In genomic region chr4:40190465-40190864, GRCh38 we compare ENCODE assay signal across 11 cellular contexts. TPM values are rescaled to one million over a fixed set of nuclear protein-coding genes. Genes with fewer than 3 reads are reported as not detected.
A peak's percentile ranks its signal among the peaks of the same experiment; 100 is the strongest.
DNase-seq lines count a peak whose midpoint lies in the region; ATAC-seq and TF ChIP-seq lines count a peak whose summit lies in the region.
"Had no signal": no experiment of that assay in that cellular context is flagged by ENCODE, and none has a peak within 500 bp of the region (broad histone marks: within the 10 kb centered on the region; RNA-seq: fewer than 3 reads in every experiment).

No MANE protein-coding gene starts in this region.

- no peaks in the 10 kb centered on the region for H3K9me2 ChIP-seq in GM23338 (ENCODE audit: insufficient read depth)

- H3K27me3 ChIP-seq in CD4-positive, alpha-beta memory T cell (ENCODE audit: insufficient read depth, low read length): no peaks in the 10 kb centered on the region
- H3K27me3 ChIP-seq in GM23338 (ENCODE audit: insufficient read depth): no peaks in the 10 kb centered on the region
- no peaks in the 10 kb centered on the region for H3K27me3 ChIP-seq in naive thymus-derived CD4-positive, alpha-beta T cell (ENCODE audit: control insufficient read depth in 2 of 2, insufficient read depth in 2 of 2, low read length in 2 of 2)
- H3K27me3 ChIP-seq: adrenal gland, right atrium auricular region had no signal

- peak overlapping the region; percentile 99 for H3K27ac ChIP-seq in CD4-positive, alpha-beta memory T cell (ENCODE audit: low read depth, low read length)
- H3K27ac ChIP-seq in GM23338 (ENCODE audit: low read depth): no peak overlapping the region
- H3K27ac ChIP-seq in naive thymus-derived CD4-positive, alpha-beta T cell (ENCODE audit: low read depth, low read length): peak overlapping the region; percentile 100
- H3K27ac ChIP-seq: adrenal gland, GM23248, right atrium auricular region had no signal

- H3K4me1 ChIP-seq in CD4-positive, alpha-beta memory T cell (ENCODE audit: insufficient read depth, low read length): peaks cover 63% of the 10 kb centered on the region
- peaks cover 47% of the 10 kb centered on the region for H3K4me1 ChIP-seq in GM23338 (ENCODE audit: insufficient read depth)
- peaks cover 12 to 42% of the 10 kb centered on the region in 2 donors for H3K4me1 ChIP-seq in naive thymus-derived CD4-positive, alpha-beta T cell (ENCODE audit: control insufficient read depth in 2 of 2, insufficient read depth in 2 of 2, low read length in 2 of 2)
- H3K4me1 ChIP-seq: adrenal gland, right atrium auricular region had no signal

- H3K9me3 ChIP-seq in CD4-positive, alpha-beta memory T cell (ENCODE audit: control insufficient read depth in 1 of 2, low read length in 2 of 2): no peaks in the 10 kb centered on the region
- H3K9me3 ChIP-seq in naive thymus-derived CD4-positive, alpha-beta T cell (ENCODE audit: control insufficient read depth in 2 of 3, low read length in 3 of 3): no peaks in the 10 kb centered on the region
- H3K9me3 ChIP-seq: adrenal gland, right atrium auricular region had no signal

- CTCF ChIA-PET in CD4-positive, alpha-beta memory T cell (lab: Charles Lee; ENCODE audit: partially characterized antibody): interaction anchor here (0.8 to 2.9 kb wide), 7 partner anchors 17 to 135 kb away, joined by 3 to 23 read pairs (median 5); no protein-coding TSS in a partner anchor
- CTCF ChIA-PET in activated CD4-positive, alpha-beta memory T cell treated with anti-CD3 and anti-CD28 coated beads for 36 hours (lab: Charles Lee): interaction anchor here (1.0 to 3.7 kb wide), 5 partner anchors 10 to 127 kb away, joined by 3 to 18 read pairs (median 4); no protein-coding TSS in a partner anchor
- CTCF ChIA-PET in naive thymus-derived CD4-positive, alpha-beta T cell (lab: Charles Lee): interaction anchor here (0.5 to 3.1 kb wide), 14 partner anchors 10 to 302 kb away, joined by 3 to 15 read pairs (median 5); no protein-coding TSS in a partner anchor

- H3K9me3 Mint-ChIP-seq in CD4-positive, alpha-beta memory T cell: peaks cover 0 to 2% (median 0%) of the 10 kb centered on the region in 8 donors
- no peaks in the 10 kb centered on the region for H3K9me3 Mint-ChIP-seq in GM23338
- no peaks in the 10 kb centered on the region for H3K9me3 Mint-ChIP-seq in activated CD4-positive, alpha-beta memory T cell treated with anti-CD3 and anti-CD28 coated beads for 36 hours
- peaks cover 0 to 6% (median 0%) of the 10 kb centered on the region in 11 donors for H3K9me3 Mint-ChIP-seq in naive thymus-derived CD4-positive, alpha-beta T cell
- H3K9me3 Mint-ChIP-seq: dendritic cell treated with granulocyte-macrophage colony-stimulating factor and Interleukin-4, amounts not matched to agents 40 ng/mL and 50 ng/mL, for 4 days had no signal

- peaks cover 45 to 80% (median 58%) of the 10 kb centered on the region in 4 donors for H3K4me1 Mint-ChIP-seq in CD4-positive, alpha-beta memory T cell
- H3K4me1 Mint-ChIP-seq in GM23338: peaks cover 64% of the 10 kb centered on the region
- H3K4me1 Mint-ChIP-seq in activated CD4-positive, alpha-beta memory T cell treated with anti-CD3 and anti-CD28 coated beads for 36 hours (ENCODE audit: low read depth): peaks cover 80% of the 10 kb centered on the region
- H3K4me1 Mint-ChIP-seq in naive thymus-derived CD4-positive, alpha-beta T cell: peaks cover 45 to 92% (median 75%) of the 10 kb centered on the region in 7 donors

- peaks cover 0 to 1% of the 10 kb centered on the region in 2 donors for H3K36me3 Mint-ChIP-seq in CD4-positive, alpha-beta memory T cell
- no peaks in the 10 kb centered on the region for H3K36me3 Mint-ChIP-seq in GM23338 (ENCODE audit: low read depth)
- H3K36me3 Mint-ChIP-seq in activated CD4-positive, alpha-beta memory T cell treated with anti-CD3 and anti-CD28 coated beads for 36 hours: no peaks in the 10 kb centered on the region
- peaks cover 0 to 11% (median 0%) of the 10 kb centered on the region in 5 donors for H3K36me3 Mint-ChIP-seq in naive thymus-derived CD4-positive, alpha-beta T cell

- H3K4me2 ChIP-seq in GM23338: no peak overlapping the region

- H3K27me3 Mint-ChIP-seq in CD4-positive, alpha-beta memory T cell: no peaks in the 10 kb centered on the region
- H3K27me3 Mint-ChIP-seq in GM23338 (ENCODE audit: insufficient read depth, low read depth, poor library complexity): peaks cover 1% of the 10 kb centered on the region
- no peaks in the 10 kb centered on the region for H3K27me3 Mint-ChIP-seq in activated CD4-positive, alpha-beta memory T cell treated with anti-CD3 and anti-CD28 coated beads for 36 hours
- H3K27me3 Mint-ChIP-seq in naive thymus-derived CD4-positive, alpha-beta T cell: peaks cover 0 to 2% (median 0%) of the 10 kb centered on the region in 5 donors

- H3K4me3 ChIP-seq in CD4-positive, alpha-beta memory T cell (ENCODE audit: low read length in 2 of 2): no peak overlapping the region
- H3K4me3 ChIP-seq in GM23338: no peak overlapping the region
- H3K4me3 ChIP-seq in naive thymus-derived CD4-positive, alpha-beta T cell (ENCODE audit: low read length): peak overlapping the region; percentile 49
- H3K4me3 ChIP-seq: adrenal gland, GM23248, right atrium auricular region had no signal

- intact Hi-C loops in CD4-positive, alpha-beta memory T cell (cut with micrococcal nuclease): loop anchor here (10.0 kb wide), 3 partner anchors 556 to 1526 kb away; partner anchors contain the start of genes KLF3 and SMIM14
- intact Hi-C loops in activated CD4-positive, alpha-beta memory T cell treated with anti-CD3 and anti-CD28 coated beads for 36 hours (cut with micrococcal nuclease): no loop called here
- intact Hi-C loops in naive thymus-derived CD4-positive, alpha-beta T cell (cut with micrococcal nuclease): loop anchor here (2.0 to 10.0 kb wide), 9 partner anchors 14 to 1526 kb away; partner anchors contain the start of genes KLF3 (in 1 of the 2), N4BP2 (in 1 of the 2), PDS5A (in 1 of the 2) and RFC1 (in 1 of the 2)

- H4K20me1 ChIP-seq in GM23338 (replicated peaks; ENCODE audit: insufficient read depth): no peaks in the 10 kb centered on the region

- POLR2A ChIA-PET in CD4-positive, alpha-beta memory T cell (lab: Charles Lee; ENCODE audit: partially characterized antibody): interaction anchor here (0.7 to 27.4 kb wide), 7 partner anchors 10 to 118 kb away, joined by 3 to 1182 read pairs (median 24); no protein-coding TSS in a partner anchor
- POLR2A ChIA-PET in activated CD4-positive, alpha-beta memory T cell treated with anti-CD3 and anti-CD28 coated beads for 36 hours (lab: Charles Lee): interaction anchor here (3.2 kb wide), 1 partner anchor 10 kb away, joined by 26 read pairs; no protein-coding TSS in a partner anchor
- POLR2A ChIA-PET in naive thymus-derived CD4-positive, alpha-beta T cell (lab: Charles Lee): interaction anchor here (0.6 to 8.6 kb wide), 28 partner anchors 6 to 133 kb away, joined by 3 to 62 read pairs (median 8); partner anchors contain the start of gene N4BP2

- H3K36me3 ChIP-seq in CD4-positive, alpha-beta memory T cell (ENCODE audit: insufficient read depth, low read length): no peaks in the 10 kb centered on the region
- H3K36me3 ChIP-seq in GM23338 (ENCODE audit: insufficient read depth): no peaks in the 10 kb centered on the region
- no peaks in the 10 kb centered on the region for H3K36me3 ChIP-seq in naive thymus-derived CD4-positive, alpha-beta T cell (ENCODE audit: control insufficient read depth in 2 of 3, insufficient read depth in 3 of 3, low read length in 3 of 3)
- H3K36me3 ChIP-seq: adrenal gland, right atrium auricular region had no signal

- H3K27ac Mint-ChIP-seq in CD4-positive, alpha-beta memory T cell: peak overlapping the region; percentile 84 to 100 (median 97)
- H3K27ac Mint-ChIP-seq in GM23338: peak overlapping the region; percentile 61; the same call in 1 of the 2 replicates
- H3K27ac Mint-ChIP-seq in activated CD4-positive, alpha-beta memory T cell treated with anti-CD3 and anti-CD28 coated beads for 36 hours: peak overlapping the region; percentile 75
- peak overlapping the region; percentile 87 to 100 (median 99) for H3K27ac Mint-ChIP-seq in naive thymus-derived CD4-positive, alpha-beta T cell
- H3K27ac Mint-ChIP-seq: dendritic cell treated with granulocyte-macrophage colony-stimulating factor and Interleukin-4, amounts not matched to agents 40 ng/mL and 50 ng/mL, for 4 days had no signal

- H3F3A ChIP-seq in GM23338 (replicated peaks; ENCODE audit: low read depth): 0 out of 2 replicates have a peak, but pooled peaks cover 3% of the 10 kb centered on the region

- peak overlapping the region; percentile 44; the same call in 1 of the 2 replicates for H2AFZ ChIP-seq in GM23338
- H2AFZ ChIP-seq: GM23248 had no signal

- no peak for TF ChIP-seq CTCF in GM23338 (conservative IDR thresholded peaks at IDR 0.05; ENCODE audit: low read depth in 2 of 2)

- H3K4me3 Mint-ChIP-seq in CD4-positive, alpha-beta memory T cell: peak overlapping the region; percentile 79 to 96 (median 88)
- H3K4me3 Mint-ChIP-seq in GM23338: no peak overlapping the region
- peak overlapping the region; percentile 73 for H3K4me3 Mint-ChIP-seq in activated CD4-positive, alpha-beta memory T cell treated with anti-CD3 and anti-CD28 coated beads for 36 hours
- H3K4me3 Mint-ChIP-seq in naive thymus-derived CD4-positive, alpha-beta T cell: peak overlapping the region; percentile 83 to 100 (median 99)
- H3K4me3 Mint-ChIP-seq: dendritic cell treated with granulocyte-macrophage colony-stimulating factor and Interleukin-4, amounts not matched to agents 40 ng/mL and 50 ng/mL, for 4 days had no signal

- no peaks in the 10 kb centered on the region for H3K79me2 ChIP-seq in GM23338 (replicated peaks; ENCODE audit: insufficient read depth)

- ATAC-seq in GM23338 (no peak), GM19397 (IDR thresholded peaks at IDR 0.05; ENCODE audit: unreplicated experiment) (no peak), GM21529 (IDR thresholded peaks at IDR 0.05; ENCODE audit: unreplicated experiment) (no peak), GM19328 (IDR thresholded peaks at IDR 0.05; ENCODE audit: unreplicated experiment) (no peak)
- ATAC-seq in naive thymus-derived CD4-positive, alpha-beta T cell: no peak

- no peak for DNase-seq in CD4-positive, alpha-beta memory T cell
- DNase-seq in GM23338 (ENCODE audit: low spot score): no peak
- DNase-seq in activated CD4-positive, alpha-beta memory T cell treated with anti-CD3 and anti-CD28 coated beads for 36 hours: no peak
- DNase-seq in naive thymus-derived CD4-positive, alpha-beta T cell: no peak
- DNase-seq: adrenal gland, GM23248 had no signal

RNA-seq across cellular contexts. Expression of gene RHOH, which starts 6.4 kb away (rescaled TPM):
- total RNA-seq in CD4-positive, alpha-beta memory T cell: 100 to 1,000 TPM; 198 to 200 TPM
- 100 to 1,000 TPM; 266 to 486 TPM for polyA plus RNA-seq in CD4-positive, alpha-beta memory T cell
- total RNA-seq in GM23338 (2014; rRNA removed; shearing (Covaris generic)): 2.7 and 3.7 TPM in 2 replicates
- polyA plus RNA-seq in GM23338 (2016; fragmentation: Nextera tagmentation; extraction: Ambion mirVana): 1.8 and 2.2 TPM in 2 replicates
- total RNA-seq in activated CD4-positive, alpha-beta memory T cell treated with anti-CD3 and anti-CD28 coated beads for 36 hours: 10 to 100 TPM; 97.5 to 98.6 TPM
- total RNA-seq in naive thymus-derived CD4-positive, alpha-beta T cell: 100 to 1,000 TPM; 160 to 370 (median 250) TPM
- 100 to 1,000 TPM; 393 to 479 TPM for polyA plus RNA-seq in naive thymus-derived CD4-positive, alpha-beta T cell
- total RNA-seq: GM23248 had no signal
- polyA plus RNA-seq: GM23248 had no signal

Comparison
In these comparisons a context has a peak if more than half of its experiments do, and no peak if none do; other contexts are left out.
1. RNA of gene RHOH, which starts 6.4 kb away (total RNA-seq): 160 to 370 TPM in naive thymus-derived CD4-positive, alpha-beta T cell, 198 to 200 TPM in CD4-positive, alpha-beta memory T cell and 97.5 to 98.6 TPM in activated CD4-positive, alpha-beta memory T cell treated with anti-CD3 and anti-CD28 coated beads for 36 hours; 2.7 to 3.7 TPM in GM23338; every median in the first group is over 10 times any median in the second.
2. Peak in every context shown above with its lines, with median percentiles within 50 percentile points of each other: H3K27ac Mint-ChIP-seq.